ENCODE assay signal across 11 cellular contexts in genomic region chr1:23977187-23977853, GRCh38. TPM values are rescaled to one million over a fixed set of nuclear protein-coding genes. Genes with fewer than 3 reads are reported as not detected.
A peak's percentile ranks its signal among the peaks of the same experiment; 100 is the strongest.
DNase-seq lines count a peak whose midpoint lies in the region; ATAC-seq, FAIRE-seq and TF ChIP-seq lines count a peak whose summit lies in the region.
"Had no signal": no experiment of that assay in that cellular context is flagged by ENCODE, and none has a peak within 500 bp of the region (broad histone marks: within the 10 kb centered on the region; RNA-seq: fewer than 3 reads in every experiment).

No MANE protein-coding gene starts in this region.

- H2AFZ ChIP-seq in HepG2 (ENCODE audit: low read length), result no peak overlapping the region

- peaks cover 49% of the 10 kb centered on the region for H3K4me1 Mint-ChIP-seq in activated naive CD8-positive, alpha-beta T cell treated with anti-CD3 and anti-CD28 coated beads for 36 hours

- H3K9me3 ChIP-seq in HepG2 (ENCODE audit: low read length), result no peaks in the 10 kb centered on the region
- no peaks in the 10 kb centered on the region for H3K9me3 ChIP-seq in right lobe of liver
- no peaks in the 10 kb centered on the region for H3K9me3 ChIP-seq in tibial nerve
- H3K9me3 ChIP-seq: Caco-2 had no signal

- in situ Hi-C loops in HepG2 (cut with HindIII; ENCODE audit: extremely low pct_ligation_motif_present, low pct_unique_long_range_greater_than_20kb), result loop anchor here (5.0 kb wide), 1 partner anchor 45 kb away; no protein-coding TSS in a partner anchor

- 40% methylated on average over 4 of the region's 4 CpGs for WGBS in HepG2 (ENCODE audit: low lambda C conversion rate)
- WGBS in right lobe of liver (ENCODE audit: insufficient coverage, low coverage, low lambda C conversion rate, missing lambda C conversion rate), result 48% methylated on average over 4 of the region's 4 CpGs
- no CpG with 5 or more reads among the region's 4 CpGs for WGBS in mesendoderm (ENCODE audit: extremely low coverage, insufficient coverage, low lambda C conversion rate)
- 48 to 52% methylated on average over 4 of the region's 4 CpGs for WGBS in tibial nerve, 2 donors

- H4K8ac ChIP-seq in mesendoderm (ENCODE audit: low read depth, low read length), result no peak overlapping the region

- peaks cover 75% of the 10 kb centered on the region for H3K79me2 ChIP-seq in HepG2 (ENCODE audit: insufficient read depth, low read length)
- peaks cover 69% of the 10 kb centered on the region for H3K79me2 ChIP-seq in mesendoderm (ENCODE audit: control insufficient read depth, insufficient read depth, low read length)

- H2AK5ac ChIP-seq in mesendoderm (ENCODE audit: low read length), result no peak overlapping the region

- H3K27me3 ChIP-seq in HepG2 (ENCODE audit: control insufficient read depth in 1 of 2, insufficient read depth in 2 of 2, low read length in 2 of 2) (no peaks in the 10 kb centered on the region; a peak in 1 of 5 replicates), right lobe of liver (no peaks in the 10 kb centered on the region), mesendoderm (ENCODE audit: insufficient read depth, low read length, poor library complexity) (no peaks in the 10 kb centered on the region), tibial nerve (no peaks in the 10 kb centered on the region)

- H3K4ac ChIP-seq in mesendoderm (ENCODE audit: low read depth, low read length), result no peak overlapping the region

- H3K4me1 ChIP-seq in HepG2 (ENCODE audit: insufficient read depth, low read length), result peaks cover 63% of the 10 kb centered on the region
- H3K4me1 ChIP-seq in right lobe of liver, result peaks cover 0 to 20% (median 9%) of the 10 kb centered on the region in 4 donors
- peaks cover 3% of the 10 kb centered on the region for H3K4me1 ChIP-seq in mesendoderm (ENCODE audit: control insufficient read depth, low read depth, low read length)
- peaks cover 0 to 66% (median 40%) of the 10 kb centered on the region in 4 donors for H3K4me1 ChIP-seq in tibial nerve

- H3K4me3 Mint-ChIP-seq in activated naive CD8-positive, alpha-beta T cell treated with anti-CD3 and anti-CD28 coated beads for 36 hours, result peak overlapping the region; percentile 97

- no peak for FAIRE-seq in HepG2 (lab: Jason Lieb, UNC)

- peak overlapping the region; percentile 91 to 96 (median 93) for H3K4me3 ChIP-seq in HepG2 (replicated peaks in 1 of 3; ENCODE audit: insufficient read depth in 1 of 3, low read depth in 2 of 3, low read length in 3 of 3)
- no peak overlapping the region for H3K4me3 ChIP-seq in right lobe of liver
- no peak overlapping the region for H3K4me3 ChIP-seq in mesendoderm (ENCODE audit: low read length)
- peak overlapping the region in 1 of 4 donors; percentile 3 for H3K4me3 ChIP-seq in tibial nerve

- no peak overlapping the region for H3K23ac ChIP-seq in mesendoderm (ENCODE audit: low read length)

- no peak overlapping the region for H4K5ac ChIP-seq in mesendoderm (ENCODE audit: low read length)

- no TSS peak for BruUV-seq in HepG2 (replicated peaks; lab: Mats Ljungman, UMichigan)

- peaks cover 62% of the 10 kb centered on the region for H3K36me3 Mint-ChIP-seq in activated naive CD8-positive, alpha-beta T cell treated with anti-CD3 and anti-CD28 coated beads for 36 hours

- no peak for DNase-seq in HepG2 (ENCODE audit: low spot score)
- no peak for DNase-seq in right lobe of liver
- no peak for DNase-seq in activated naive CD8-positive, alpha-beta T cell treated with anti-CD3 and anti-CD28 coated beads for 36 hours
- no peak for DNase-seq in mesendoderm
- no peak for DNase-seq in DMS53 treated with DMSO at 0.1 percent for 48 hours (lab: John Stamatoyannopoulos, UW; ENCODE audit: unreplicated experiment)
- no peak for DNase-seq in tibial nerve (ENCODE audit: low spot score in 2 of 2)
- no peak for DNase-seq in NOMO-1 treated with DMSO at 0.1 percent for 48 hours (lab: John Stamatoyannopoulos, UW; ENCODE audit: unreplicated experiment)
- no peak for DNase-seq in stimulated activated CD4-positive, alpha-beta T cell treated with anti-CD3 and anti-CD28 coated beads, Interleukin-15, amount 100 ng/mL, for 24 hours
- DNase-seq: Caco-2, occipital lobe, OCI-M1 had no signal

- TF ChIP-seq EP300 in HepG2 (IDR thresholded peaks at IDR 0.05; ENCODE audit: low read depth in 2 of 2, low read length in 2 of 2) (no peak), HepG2 (CRISPR knock-in tag; IDR thresholded peaks at IDR 0.05; ENCODE audit: borderline replicate concordance) (no peak), tibial nerve (IDR thresholded peaks at IDR 0.05) (no peak)

- no peaks in the 10 kb centered on the region for H3K79me1 ChIP-seq in mesendoderm (ENCODE audit: low read length)

- H3K18ac ChIP-seq in mesendoderm (ENCODE audit: low read length), result no peak overlapping the region

- CTCF ChIA-PET in HepG2 (lab: Yijun Ruan, JAX; ENCODE audit: low intra/inter-chr PET ratio, low total read pairs), result no interaction called here

- intact Hi-C loops in HepG2 (cut with micrococcal nuclease; ENCODE audit: unreplicated experiment) (no loop called here), right lobe of liver (cut with DNase I) (no loop called here)

- TF ChIP-seq RAD21 in HepG2 (CRISPR knock-in tag; IDR thresholded peaks at IDR 0.05), result no peak

- peak overlapping the region; percentile 85 for H3K4me2 ChIP-seq in HepG2 (ENCODE audit: low read depth, low read length)
- peak overlapping the region; percentile 14 for H3K4me2 ChIP-seq in mesendoderm (ENCODE audit: low read length)

- peaks cover 5 to 45% of the 10 kb centered on the region in 2 experiments for H3K36me3 ChIP-seq in HepG2 (replicated peaks in 1 of 2; ENCODE audit: control insufficient read depth in 1 of 2, insufficient read depth in 2 of 2, low read length in 2 of 2)
- H3K36me3 ChIP-seq in right lobe of liver, result peaks cover 0 to 7% (median 0%) of the 10 kb centered on the region in 4 donors
- peaks cover 1% of the 10 kb centered on the region for H3K36me3 ChIP-seq in mesendoderm (ENCODE audit: control insufficient read depth, insufficient read depth, low read length)
- H3K36me3 ChIP-seq in tibial nerve, result peaks cover 0 to 25% (median 0%) of the 10 kb centered on the region in 3 donors

- TF ChIP-seq CTCF in HepG2 (CRISPR knock-in tag; IDR thresholded peaks at IDR 0.05) (no peak), right lobe of liver (IDR thresholded peaks at IDR 0.05) (no peak), tibial nerve (IDR thresholded peaks at IDR 0.05) (no peak)

- TF ChIP-seq POLR2A in HepG2 (IDR thresholded peaks at IDR 0.05; ENCODE audit: insufficient read depth in 1 of 2, low read depth in 2 of 2, low read length in 2 of 2) (no peak), right lobe of liver (IDR thresholded peaks at IDR 0.05) (no peak), tibial nerve (IDR thresholded peaks at IDR 0.05) (no peak)

- H3K56ac ChIP-seq in mesendoderm (ENCODE audit: low read length), result peak overlapping the region; percentile 47

- no peak overlapping the region for H2BK5ac ChIP-seq in mesendoderm (ENCODE audit: low read length)

- H2BK15ac ChIP-seq in mesendoderm (replicated peaks; ENCODE audit: low read depth), result no peak overlapping the region

- ATAC-seq in HepG2 (no peak), right lobe of liver (no peak)

- H3K27ac Mint-ChIP-seq in activated naive CD8-positive, alpha-beta T cell treated with anti-CD3 and anti-CD28 coated beads for 36 hours, result peak overlapping the region; percentile 100

- H3K9me3 Mint-ChIP-seq in activated naive CD8-positive, alpha-beta T cell treated with anti-CD3 and anti-CD28 coated beads for 36 hours, result no peaks in the 10 kb centered on the region

- H3K27ac ChIP-seq in HepG2 (ENCODE audit: extremely low read length, insufficient read depth, low read length), result peak overlapping the region; percentile 98
- H3K27ac ChIP-seq in right lobe of liver, result no peak overlapping the region
- H3K27ac ChIP-seq in mesendoderm (ENCODE audit: low read depth, low read length), result no peak overlapping the region
- peak overlapping the region in 2 of 4 donors; percentile 99 for H3K27ac ChIP-seq in tibial nerve

- H4K20me1 ChIP-seq in HepG2 (ENCODE audit: insufficient read depth, low read length), result peaks cover 52% of the 10 kb centered on the region

- H3K27me3 Mint-ChIP-seq in activated naive CD8-positive, alpha-beta T cell treated with anti-CD3 and anti-CD28 coated beads for 36 hours, result peaks cover 3% of the 10 kb centered on the region

- peak overlapping the region; percentile 99; the same call in 1 of the 2 replicates for H3K9ac ChIP-seq in HepG2 (ENCODE audit: insufficient read depth, low read depth, low read length)
- peak overlapping the region; percentile 47 for H3K9ac ChIP-seq in mesendoderm (ENCODE audit: low read length)

- no peak overlapping the region for H2BK120ac ChIP-seq in mesendoderm (ENCODE audit: low read depth, low read length)

- POLR2A ChIA-PET in HepG2 (lab: Yijun Ruan, JAX), result interaction anchor here (1.9 to 3.2 kb wide), 3 partner anchors 14 to 45 kb away, joined by 6 to 15 read pairs (median 9); no protein-coding TSS in a partner anchor

RNA-seq across cellular contexts. Expression of gene SRSF10, which starts 2.8 kb away (rescaled TPM):
- total RNA-seq in HepG2 (2016; rRNA removed; fragmentation: Illumina TruSeq; extraction: Trizol), result 156 and 186 TPM in 2 replicates
- 14.0 and 16.3 TPM in 2 replicates for total RNA-seq in HepG2 (2016; cell fraction: cytosol; rRNA removed; fragmentation: Illumina TruSeq; extraction: Trizol; ENCODE audit: low read depth)
- 155 and 183 TPM in 2 replicates for total RNA-seq in HepG2 (2016; cell fraction: insoluble cytoplasmic fraction; rRNA removed; fragmentation: Illumina TruSeq; extraction: Trizol)
- total RNA-seq in HepG2 (2016; cell fraction: membrane; rRNA removed; fragmentation: Illumina TruSeq; extraction: Trizol), result 44.1 and 51.2 TPM in 2 replicates
- 358 and 375 TPM in 2 replicates for total RNA-seq in HepG2 (2016; cell fraction: nucleus; rRNA removed; fragmentation: Illumina TruSeq; extraction: Trizol)
- polyA plus RNA-seq in HepG2 (2011; rRNA removed), result 98.2 and 126 TPM in 2 replicates
- polyA plus RNA-seq in HepG2 (2011; cell fraction: cytosol; rRNA removed), result 56.6 and 58.5 TPM in 2 replicates
- 190 and 202 TPM in 2 replicates for polyA plus RNA-seq in HepG2 (2011; cell fraction: nucleus; rRNA removed)
- polyA plus RNA-seq in HepG2 (2012), result 75.4 and 108 TPM in 2 replicates
- 14.3 and 14.6 TPM in 2 replicates for polyA plus RNA-seq in HepG2 (2016; cell fraction: cytosol; fragmentation: Illumina TruSeq; extraction: Trizol; ENCODE audit: low read depth)
- 176 and 184 TPM in 2 replicates for polyA plus RNA-seq in HepG2 (2016; cell fraction: insoluble cytoplasmic fraction; fragmentation: Illumina TruSeq; extraction: Trizol; ENCODE audit: low read depth)
- 31.3 and 32.4 TPM in 2 replicates for polyA plus RNA-seq in HepG2 (2016; cell fraction: membrane; fragmentation: Illumina TruSeq; extraction: Trizol; ENCODE audit: low read depth)
- 441 and 449 TPM in 2 replicates for polyA plus RNA-seq in HepG2 (2016; cell fraction: nucleus; fragmentation: Illumina TruSeq; extraction: Trizol; ENCODE audit: insufficient read depth, low read depth)
- polyA minus RNA-seq in HepG2 (2011; rRNA and poly(A)+ RNA removed; ENCODE audit: low replicate concordance), result 105 and 142 TPM in 2 replicates
- 33.1 and 43.0 TPM in 2 replicates for polyA minus RNA-seq in HepG2 (2011; cell fraction: cytosol; rRNA and poly(A)+ RNA removed)
- polyA minus RNA-seq in HepG2 (2011; cell fraction: nucleus; rRNA and poly(A)+ RNA removed), result 554 and 606 TPM in 2 replicates
- total RNA-seq in right lobe of liver, result 10 to 100 TPM; 30.6 to 51.5 (median 43.1) TPM
- 100 to 1,000 TPM; 229 to 234 TPM for total RNA-seq in activated naive CD8-positive, alpha-beta T cell treated with anti-CD3 and anti-CD28 coated beads for 36 hours
- 150 TPM for polyA plus RNA-seq in mesendoderm (2013, experiment 1 of 2)
- polyA plus RNA-seq in mesendoderm (2013, experiment 2 of 2), result 150 TPM
- total RNA-seq in tibial nerve, result 100 to 1,000 TPM in 1 of 4 donors, 10 to 100 TPM in 3; 58.6 to 113 (median 89.9) TPM

RNA-seq across cellular contexts. Expression of gene PNRC2, which starts 17.7 kb away (rescaled TPM):
- total RNA-seq in HepG2 (2016; rRNA removed; fragmentation: Illumina TruSeq; extraction: Trizol), result 97.5 and 159 TPM in 2 replicates
- total RNA-seq in HepG2 (2016; cell fraction: cytosol; rRNA removed; fragmentation: Illumina TruSeq; extraction: Trizol; ENCODE audit: low read depth), result 18.3 and 19.0 TPM in 2 replicates
- 101 and 179 TPM in 2 replicates for total RNA-seq in HepG2 (2016; cell fraction: insoluble cytoplasmic fraction; rRNA removed; fragmentation: Illumina TruSeq; extraction: Trizol)
- total RNA-seq in HepG2 (2016; cell fraction: membrane; rRNA removed; fragmentation: Illumina TruSeq; extraction: Trizol), result 54.8 and 63.8 TPM in 2 replicates
- total RNA-seq in HepG2 (2016; cell fraction: nucleus; rRNA removed; fragmentation: Illumina TruSeq; extraction: Trizol), result 74.0 and 87.3 TPM in 2 replicates
- polyA plus RNA-seq in HepG2 (2011; rRNA removed), result 53.3 and 74.9 TPM in 2 replicates
- 64.3 and 67.0 TPM in 2 replicates for polyA plus RNA-seq in HepG2 (2011; cell fraction: cytosol; rRNA removed)
- polyA plus RNA-seq in HepG2 (2011; cell fraction: nucleus; rRNA removed), result 36.2 and 45.0 TPM in 2 replicates
- 62.0 and 72.8 TPM in 2 replicates for polyA plus RNA-seq in HepG2 (2012)
- polyA plus RNA-seq in HepG2 (2016; cell fraction: cytosol; fragmentation: Illumina TruSeq; extraction: Trizol; ENCODE audit: low read depth), result 10.2 and 11.9 TPM in 2 replicates
- 149 and 168 TPM in 2 replicates for polyA plus RNA-seq in HepG2 (2016; cell fraction: insoluble cytoplasmic fraction; fragmentation: Illumina TruSeq; extraction: Trizol; ENCODE audit: low read depth)
- 36.4 and 37.2 TPM in 2 replicates for polyA plus RNA-seq in HepG2 (2016; cell fraction: membrane; fragmentation: Illumina TruSeq; extraction: Trizol; ENCODE audit: low read depth)
- 100 and 101 TPM in 2 replicates for polyA plus RNA-seq in HepG2 (2016; cell fraction: nucleus; fragmentation: Illumina TruSeq; extraction: Trizol; ENCODE audit: insufficient read depth, low read depth)
- polyA minus RNA-seq in HepG2 (2011; rRNA and poly(A)+ RNA removed; ENCODE audit: low replicate concordance), result 64.4 and 79.4 TPM in 2 replicates
- 46.1 and 65.6 TPM in 2 replicates for polyA minus RNA-seq in HepG2 (2011; cell fraction: cytosol; rRNA and poly(A)+ RNA removed)
- polyA minus RNA-seq in HepG2 (2011; cell fraction: nucleus; rRNA and poly(A)+ RNA removed), result 53.8 and 57.3 TPM in 2 replicates
- total RNA-seq in right lobe of liver, result 10 to 100 TPM; 24.3 to 41.2 (median 33.4) TPM
- total RNA-seq in activated naive CD8-positive, alpha-beta T cell treated with anti-CD3 and anti-CD28 coated beads for 36 hours, result 100 to 1,000 TPM; 162 to 165 TPM
- 146 TPM for polyA plus RNA-seq in mesendoderm (2013, experiment 1 of 2)
- polyA plus RNA-seq in mesendoderm (2013, experiment 2 of 2), result 145 TPM
- total RNA-seq in tibial nerve, result 10 to 100 TPM; 73.2 to 88.5 (median 77.5) TPM

Comparison
In these comparisons a context has a peak if more than half of its experiments do, and no peak if none do; other contexts are left out.
1. H3K4me3 ChIP-seq: peak in HepG2 (3 of 3); none in right lobe of liver (0 of 3) and mesendoderm (single experiment).